ENCODE assay signal across 1 cellular context in the genomic region with DNA sequence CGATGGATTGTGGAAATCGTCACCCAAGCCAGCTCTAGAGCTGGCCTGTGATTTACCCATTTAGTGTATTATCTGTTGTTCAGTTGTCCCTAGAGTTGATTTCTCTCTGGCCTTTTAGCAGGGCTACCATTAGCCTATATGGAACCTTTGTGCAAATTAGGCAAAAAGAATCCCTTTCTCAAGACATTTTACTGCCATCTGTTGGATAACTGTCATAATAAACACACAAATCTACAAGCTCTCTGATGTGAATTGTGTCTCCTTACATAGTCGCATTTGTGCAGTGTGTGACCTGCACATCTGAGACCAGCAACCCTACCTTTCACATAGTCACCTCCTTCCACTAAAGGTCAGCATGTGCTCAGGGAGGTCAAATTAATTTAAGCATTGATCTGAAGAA.
TF ChIP-seq lines count a peak whose summit lies in the region.

No MANE protein-coding gene starts in this region.

TF ChIP-seq in H1, 55 proteins besides CTCF, POLR2A, EP300 and RAD21 (continued from another document):
- no peak for TF ChIP-seq TCF12 (IDR thresholded peaks at IDR 0.05; ENCODE audit: low read depth, low read length)
- no peak for TF ChIP-seq POU5F1 (IDR thresholded peaks at IDR 0.05; ENCODE audit: low read depth, low read length)
- TF ChIP-seq JUND (IDR thresholded peaks at IDR 0.05; ENCODE audit: low read length), result no peak
- TF ChIP-seq KDM5A (IDR thresholded peaks at IDR 0.05; ENCODE audit: low read length), result no peak
- no peak for TF ChIP-seq POLR2AphosphoS5 (IDR thresholded peaks at IDR 0.05; ENCODE audit: low read depth, low read length)
- no peak for TF ChIP-seq HDAC2 (IDR thresholded peaks at IDR 0.05; ENCODE audit: borderline replicate concordance in 1 of 2, low read depth in 2 of 2, low read length in 2 of 2)
- TF ChIP-seq NRF1 (IDR thresholded peaks at IDR 0.05; ENCODE audit: low read depth, low read length), result no peak
- no peak for TF ChIP-seq FOSL1 (IDR thresholded peaks at IDR 0.05; ENCODE audit: insufficient read depth, low read depth, low read length)
- TF ChIP-seq SAP30 (IDR thresholded peaks at IDR 0.05; ENCODE audit: insufficient read depth, insufficient replicate concordance, low read length), result no peak
- no peak for TF ChIP-seq SP4 (IDR thresholded peaks at IDR 0.05; ENCODE audit: low read length)
- TF ChIP-seq TAF1 (IDR thresholded peaks at IDR 0.05; ENCODE audit: low read depth, low read length), result no peak
